In genomic region chr2:76279142-76279541, GRCh38 we compare ENCODE assay signal across 26 cellular contexts.
DNase-seq lines count a peak whose midpoint lies in the region; ATAC-seq, FAIRE-seq and TF ChIP-seq lines count a peak whose summit lies in the region.
"Had no signal": no experiment of that assay in that cellular context is flagged by ENCODE, and none has a peak within 500 bp of the region (broad histone marks: within the 10 kb centered on the region; RNA-seq: fewer than 3 reads in every experiment).

No MANE protein-coding gene starts in this region.

- H3K27me3 Mint-ChIP-seq in GM23338 (ENCODE audit: insufficient read depth, low read depth, poor library complexity): no peaks in the 10 kb centered on the region
- H3K27me3 Mint-ChIP-seq: CD4-positive, alpha-beta memory T cell; CD4-positive, CD25-positive, alpha-beta regulatory T cell; CD8-positive, alpha-beta memory T cell had no signal

- peaks cover 13% of the 10 kb centered on the region; the same call in 2 of the 3 replicates for H3K4me1 Mint-ChIP-seq in GM23338
- H3K4me1 Mint-ChIP-seq: CD14-positive monocyte; CD4-positive, alpha-beta memory T cell; CD4-positive, CD25-positive, alpha-beta regulatory T cell; CD8-positive, alpha-beta memory T cell had no signal

- no peak overlapping the region for H3K27ac ChIP-seq in A549
- no peak overlapping the region for H3K27ac ChIP-seq in GM23338 (ENCODE audit: low read depth)
- peak overlapping the region; percentile 93; the same call in 1 of the 2 replicates for H3K27ac ChIP-seq in WERI-Rb-1
- no peak overlapping the region for H3K27ac ChIP-seq in testis
- H3K27ac ChIP-seq: BLaER1 had no signal

- no peak overlapping the region for H3K4me2 ChIP-seq in A549
- H3K4me2 ChIP-seq in GM23338: no peak overlapping the region
- H3K4me2 ChIP-seq: BLaER1 had no signal

- TF ChIP-seq POLR2A in A549 (IDR thresholded peaks at IDR 0.05; ENCODE audit: low read length) (no peak), testis (IDR thresholded peaks at IDR 0.05) (no peak)

- TF ChIP-seq EP300 in A549 (IDR thresholded peaks at IDR 0.05): no peak

- no peaks in the 10 kb centered on the region for H4K20me1 ChIP-seq in GM23338 (replicated peaks; ENCODE audit: insufficient read depth)
- H4K20me1 ChIP-seq: BLaER1 had no signal

- ATAC-seq in A549 (no peak), GM23338 (no peak), esophagus mucosa (no peak)
- ATAC-seq: GM12878 had no signal

- H3K36me3 Mint-ChIP-seq in GM23338 (ENCODE audit: low read depth): no peaks in the 10 kb centered on the region
- H3K36me3 Mint-ChIP-seq: CD14-positive monocyte; CD4-positive, alpha-beta memory T cell; CD4-positive, CD25-positive, alpha-beta regulatory T cell; CD8-positive, alpha-beta memory T cell had no signal

- H3K4me3 Mint-ChIP-seq in GM23338: no peak overlapping the region
- H3K4me3 Mint-ChIP-seq: CD14-positive monocyte; CD4-positive, alpha-beta memory T cell; CD4-positive, CD25-positive, alpha-beta regulatory T cell; CD8-positive, alpha-beta memory T cell had no signal

- no peak for FAIRE-seq in A549 (lab: Jason Lieb, UNC)
- FAIRE-seq: A204.1, GM12878, GM12892, GM18507 had no signal

- TF ChIP-seq RAD21 in A549 (conservative IDR thresholded peaks at IDR 0.05 in 1 of 2, IDR thresholded peaks at IDR 0.05 in 1 of 2): no peak

- 49% methylated on average over 4 of the region's 4 CpGs for WGBS in A549 (ENCODE audit: missing lambda C conversion rate)
- 64 to 83% methylated on average over 4 of the region's 4 CpGs for WGBS in testis, 2 donors

- H3K9me3 ChIP-seq in A549 (0 out of 3 replicates have a peak, but pooled peaks cover 6% of the 10 kb centered on the region), WERI-Rb-1 (ENCODE audit: severe bottlenecking) (no peaks in the 10 kb centered on the region), testis (no peaks in the 10 kb centered on the region)
- H3K9me3 ChIP-seq: BE2C, BLaER1 had no signal

- no peaks in the 10 kb centered on the region for H3F3A ChIP-seq in GM23338 (replicated peaks; ENCODE audit: low read depth)

- DNase-seq in A549 (ENCODE audit: low read depth in 1 of 2, low spot score in 1 of 2) (no peak), GM23338 (ENCODE audit: low spot score) (no peak), WERI-Rb-1 (no peak), testis (no peak), AG08395 (ENCODE audit: low spot score) (no peak)
- DNase-seq: 8988T; BE2C; C1 segment of cervical spinal cord; CD4-positive, alpha-beta memory T cell; CD4-positive, CD25-positive, alpha-beta regulatory T cell; CD8-positive, alpha-beta memory T cell; COR-L47; DMS 273 treated with DMSO at 0.1 percent for 48 hours; DMS153; DMS53; DMS79; DND-41; EL; GDM1 had no signal

- POLR2A ChIA-PET in A549 (lab: Yijun Ruan, JAX): no interaction called here

- CTCF ChIA-PET in A549 (lab: Yijun Ruan, JAX): no interaction called here

- H2AFZ ChIP-seq in GM23338: peak overlapping the region; percentile 2; the same call in 1 of the 2 replicates

- H3K9me2 ChIP-seq in GM23338 (ENCODE audit: insufficient read depth): no peaks in the 10 kb centered on the region

- H3K79me2 ChIP-seq in GM23338 (replicated peaks; ENCODE audit: insufficient read depth): no peaks in the 10 kb centered on the region

- H3K27me3 ChIP-seq in GM23338 (ENCODE audit: insufficient read depth) (no peaks in the 10 kb centered on the region), WERI-Rb-1 (ENCODE audit: insufficient read depth, low read depth, severe bottlenecking) (no peaks in the 10 kb centered on the region), testis (no peaks in the 10 kb centered on the region)
- H3K27me3 ChIP-seq: BE2C, BLaER1 had no signal

- H3K36me3 ChIP-seq in GM23338 (ENCODE audit: insufficient read depth) (no peaks in the 10 kb centered on the region), WERI-Rb-1 (no peaks in the 10 kb centered on the region), testis (ENCODE audit: low read depth, missing control alignments) (no peaks in the 10 kb centered on the region)
- H3K36me3 ChIP-seq: BE2C, BLaER1 had no signal

- TF ChIP-seq CTCF in A549 (IDR thresholded peaks at IDR 0.05) (no peak), GM23338 (conservative IDR thresholded peaks at IDR 0.05; ENCODE audit: low read depth in 2 of 2) (no peak), WERI-Rb-1 (IDR thresholded peaks at IDR 0.05; ENCODE audit: low read depth, low read length) (no peak), testis (IDR thresholded peaks at IDR 0.05) (no peak)

- intact Hi-C loops in testis (cut with DNase I; ENCODE audit: low total_unique reads): no loop called here

- H3K4me1 ChIP-seq in A549 (no peaks in the 10 kb centered on the region), GM23338 (ENCODE audit: insufficient read depth) (peaks cover 7% of the 10 kb centered on the region; the same call in 1 of the 2 replicates), testis (no peaks in the 10 kb centered on the region)
- H3K4me1 ChIP-seq: BE2C had no signal

- no peak overlapping the region for H3K27ac Mint-ChIP-seq in GM23338
- H3K27ac Mint-ChIP-seq: CD14-positive monocyte; CD4-positive, alpha-beta memory T cell; CD4-positive, CD25-positive, alpha-beta regulatory T cell had no signal

- H3K9me3 Mint-ChIP-seq in GM23338: no peaks in the 10 kb centered on the region
- H3K9me3 Mint-ChIP-seq: CD14-positive monocyte had no signal

- H3K4me3 ChIP-seq in A549: no peak overlapping the region
- no peak overlapping the region for H3K4me3 ChIP-seq in GM23338
- no peak overlapping the region for H3K4me3 ChIP-seq in WERI-Rb-1 (ENCODE audit: low read depth, low read length)
- no peak overlapping the region for H3K4me3 ChIP-seq in testis
- H3K4me3 ChIP-seq: BLaER1, GM12878 had no signal

TF ChIP-seq in A549, 52 proteins besides CTCF, POLR2A, EP300 and RAD21:
- TF ChIP-seq SREBF2 (IDR thresholded peaks at IDR 0.05): no peak
- no peak for TF ChIP-seq ZFP36 (IDR thresholded peaks at IDR 0.05; ENCODE audit: borderline replicate concordance, partially characterized antibody)
- no peak for TF ChIP-seq SMC3 (IDR thresholded peaks at IDR 0.05)
- no peak for TF ChIP-seq MAX (IDR thresholded peaks at IDR 0.05)
- TF ChIP-seq TP53 (CRISPR knock-in tag; IDR thresholded peaks at IDR 0.05): no peak
- TF ChIP-seq MAZ (IDR thresholded peaks at IDR 0.05; ENCODE audit: borderline replicate concordance, low read depth, low read length): no peak
- TF ChIP-seq MAFK (IDR thresholded peaks at IDR 0.05; ENCODE audit: partially characterized antibody): peak; percentile 59

TF ChIP-seq in GM23338, 12 proteins besides CTCF, POLR2A, EP300 and RAD21:
- TF ChIP-seq, protein P1, sequence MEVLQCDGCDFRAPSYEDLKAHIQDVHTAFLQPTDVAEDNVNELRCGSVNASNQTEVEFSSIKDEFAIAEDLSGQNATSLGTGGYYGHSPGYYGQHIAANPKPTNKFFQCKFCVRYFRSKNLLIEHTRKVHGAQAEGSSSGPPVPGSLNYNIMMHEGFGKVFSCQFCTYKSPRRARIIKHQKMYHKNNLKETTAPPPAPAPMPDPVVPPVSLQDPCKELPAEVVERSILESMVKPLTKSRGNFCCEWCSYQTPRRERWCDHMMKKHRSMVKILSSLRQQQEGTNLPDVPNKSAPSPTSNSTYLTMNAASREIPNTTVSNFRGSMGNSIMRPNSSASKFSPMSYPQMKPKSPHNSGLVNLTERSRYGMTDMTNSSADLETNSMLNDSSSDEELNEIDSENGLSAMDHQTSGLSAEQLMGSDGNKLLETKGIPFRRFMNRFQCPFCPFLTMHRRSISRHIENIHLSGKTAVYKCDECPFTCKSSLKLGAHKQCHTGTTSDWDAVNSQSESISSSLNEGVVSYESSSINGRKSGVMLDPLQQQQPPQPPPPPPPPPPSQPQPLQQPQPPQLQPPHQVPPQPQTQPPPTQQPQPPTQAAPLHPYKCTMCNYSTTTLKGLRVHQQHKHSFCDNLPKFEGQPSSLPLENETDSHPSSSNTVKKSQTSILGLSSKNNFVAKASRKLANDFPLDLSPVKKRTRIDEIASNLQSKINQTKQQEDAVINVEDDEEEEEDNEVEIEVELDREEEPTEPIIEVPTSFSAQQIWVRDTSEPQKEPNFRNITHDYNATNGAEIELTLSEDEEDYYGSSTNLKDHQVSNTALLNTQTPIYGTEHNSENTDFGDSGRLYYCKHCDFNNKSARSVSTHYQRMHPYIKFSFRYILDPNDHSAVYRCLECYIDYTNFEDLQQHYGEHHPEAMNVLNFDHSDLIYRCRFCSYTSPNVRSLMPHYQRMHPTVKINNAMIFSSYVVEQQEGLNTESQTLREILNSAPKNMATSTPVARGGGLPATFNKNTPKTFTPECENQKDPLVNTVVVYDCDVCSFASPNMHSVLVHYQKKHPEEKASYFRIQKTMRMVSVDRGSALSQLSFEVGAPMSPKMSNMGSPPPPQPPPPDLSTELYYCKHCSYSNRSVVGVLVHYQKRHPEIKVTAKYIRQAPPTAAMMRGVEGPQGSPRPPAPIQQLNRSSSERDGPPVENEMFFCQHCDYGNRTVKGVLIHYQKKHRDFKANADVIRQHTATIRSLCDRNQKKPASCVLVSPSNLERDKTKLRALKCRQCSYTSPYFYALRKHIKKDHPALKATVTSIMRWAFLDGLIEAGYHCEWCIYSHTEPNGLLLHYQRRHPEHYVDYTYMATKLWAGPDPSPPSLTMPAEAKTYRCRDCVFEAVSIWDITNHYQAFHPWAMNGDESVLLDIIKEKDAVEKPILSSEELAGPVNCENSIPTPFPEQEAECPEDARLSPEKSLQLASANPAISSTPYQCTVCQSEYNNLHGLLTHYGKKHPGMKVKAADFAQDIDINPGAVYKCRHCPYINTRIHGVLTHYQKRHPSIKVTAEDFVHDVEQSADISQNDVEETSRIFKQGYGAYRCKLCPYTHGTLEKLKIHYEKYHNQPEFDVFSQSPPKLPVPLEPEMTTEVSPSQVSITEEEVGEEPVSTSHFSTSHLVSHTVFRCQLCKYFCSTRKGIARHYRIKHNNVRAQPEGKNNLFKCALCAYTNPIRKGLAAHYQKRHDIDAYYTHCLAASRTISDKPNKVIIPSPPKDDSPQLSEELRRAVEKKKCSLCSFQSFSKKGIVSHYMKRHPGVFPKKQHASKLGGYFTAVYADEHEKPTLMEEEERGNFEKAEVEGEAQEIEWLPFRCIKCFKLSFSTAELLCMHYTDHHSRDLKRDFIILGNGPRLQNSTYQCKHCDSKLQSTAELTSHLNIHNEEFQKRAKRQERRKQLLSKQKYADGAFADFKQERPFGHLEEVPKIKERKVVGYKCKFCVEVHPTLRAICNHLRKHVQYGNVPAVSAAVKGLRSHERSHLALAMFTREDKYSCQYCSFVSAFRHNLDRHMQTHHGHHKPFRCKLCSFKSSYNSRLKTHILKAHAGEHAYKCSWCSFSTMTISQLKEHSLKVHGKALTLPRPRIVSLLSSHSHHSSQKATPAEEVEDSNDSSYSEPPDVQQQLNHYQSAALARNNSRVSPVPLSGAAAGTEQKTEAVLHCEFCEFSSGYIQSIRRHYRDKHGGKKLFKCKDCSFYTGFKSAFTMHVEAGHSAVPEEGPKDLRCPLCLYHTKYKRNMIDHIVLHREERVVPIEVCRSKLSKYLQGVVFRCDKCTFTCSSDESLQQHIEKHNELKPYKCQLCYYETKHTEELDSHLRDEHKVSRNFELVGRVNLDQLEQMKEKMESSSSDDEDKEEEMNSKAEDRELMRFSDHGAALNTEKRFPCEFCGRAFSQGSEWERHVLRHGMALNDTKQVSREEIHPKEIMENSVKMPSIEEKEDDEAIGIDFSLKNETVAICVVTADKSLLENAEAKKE (CRISPR knock-in tag; IDR thresholded peaks at IDR 0.05): no peak
- no peak for TF ChIP-seq JUNB (IDR thresholded peaks at IDR 0.05; ENCODE audit: unreplicated experiment)
